ENCODE assay signal across 8 cellular contexts in genomic region chr5:157740211-157740610, GRCh38. TPM values are rescaled to one million over a fixed set of nuclear protein-coding genes. Genes with fewer than 3 reads are reported as not detected.
DNase-seq lines count a peak whose midpoint lies in the region; ATAC-seq, FAIRE-seq and TF ChIP-seq lines count a peak whose summit lies in the region.

No MANE protein-coding gene starts in this region.

- TF ChIP-seq CTCF in heart left ventricle (IDR thresholded peaks at IDR 0.05), result peak in 7 of 12 donors; percentile 23 to 42 (median 36)
- peak in 1 of 2 donors; percentile 45 for TF ChIP-seq CTCF in right atrium auricular region (IDR thresholded peaks at IDR 0.05)
- peak; percentile 34 to 47 for TF ChIP-seq CTCF in endothelial cell of umbilical vein (IDR thresholded peaks at IDR 0.05; ENCODE audit: extremely low read depth in 1 of 2, insufficient read depth in 1 of 2, low read depth in 1 of 2, low read length in 2 of 2)
- peak; percentile 36 for TF ChIP-seq CTCF in upper lobe of right lung (IDR thresholded peaks at IDR 0.05)

- H4K20me1 ChIP-seq in endothelial cell of umbilical vein (replicated peaks; ENCODE audit: control insufficient read depth, extremely low read depth, insufficient read depth, low read length), result no peaks in the 10 kb centered on the region

- CTCF ChIA-PET in endothelial cell of umbilical vein (lab: Charles Lee), result interaction anchor here (0.7 kb wide), 1 partner anchor 386 kb away, joined by 3 read pairs; no protein-coding TSS in a partner anchor

- no peak overlapping the region for H2AFZ ChIP-seq in endothelial cell of umbilical vein (ENCODE audit: low read depth, low read length)

- H3K9ac ChIP-seq in endothelial cell of umbilical vein (replicated peaks; ENCODE audit: extremely low read depth, insufficient read depth, low read length), result no peak overlapping the region

- H3K4me2 ChIP-seq in endothelial cell of umbilical vein (ENCODE audit: insufficient read depth, low read length), result no peak overlapping the region

- H3K9me3 ChIP-seq in heart left ventricle (no peaks in the 10 kb centered on the region), right atrium auricular region (no peaks in the 10 kb centered on the region), endothelial cell of umbilical vein (replicated peaks; ENCODE audit: control insufficient read depth, insufficient read depth, low read length) (no peaks in the 10 kb centered on the region), upper lobe of right lung (no peaks in the 10 kb centered on the region)

- H3K27me3 ChIP-seq in heart left ventricle (no peaks in the 10 kb centered on the region), right atrium auricular region (no peaks in the 10 kb centered on the region), endothelial cell of umbilical vein (ENCODE audit: control insufficient read depth in 2 of 2, insufficient read depth in 2 of 2, low read length in 2 of 2) (no peaks in the 10 kb centered on the region), upper lobe of right lung (no peaks in the 10 kb centered on the region)

- TF ChIP-seq POLR2A in heart left ventricle (IDR thresholded peaks at IDR 0.05) (no peak), endothelial cell of umbilical vein (IDR thresholded peaks at IDR 0.05; ENCODE audit: low read depth, low read length) (no peak)

- intact Hi-C loops in heart left ventricle (cut with DNase I) (loop anchor here in 6 of 10 donors (5.0 to 10.0 kb wide), 5 partner anchors 73 to 595 kb away; partner anchors contain the start of gene MED7 (in 1 of the 6)), endothelial cell of umbilical vein (cut with micrococcal nuclease) (loop anchor here (5.0 kb wide), 1 partner anchor 488 kb away; no protein-coding TSS in a partner anchor), upper lobe of right lung (cut with DNase I) (no loop called here)

- dilution Hi-C loops in endothelial cell of umbilical vein (cut with MboI; ENCODE audit: extremely low pct_ligation_motif_present, low sequenced_read_pairs), result no loop called here

- peaks cover 0 to 17% (median 9%) of the 10 kb centered on the region in 12 donors for H3K4me1 ChIP-seq in heart left ventricle
- H3K4me1 ChIP-seq in right atrium auricular region, result peaks cover 0 to 17% of the 10 kb centered on the region in 2 donors
- H3K4me1 ChIP-seq in endothelial cell of umbilical vein (ENCODE audit: control insufficient read depth, extremely low read depth, insufficient read depth, low read length), result peaks cover 12% of the 10 kb centered on the region
- peaks cover 13% of the 10 kb centered on the region for H3K4me1 ChIP-seq in upper lobe of right lung

- no TSS peak for BruUV-seq in endothelial cell of umbilical vein (replicated peaks; lab: Mats Ljungman, UMichigan)

- H3K4me3 ChIP-seq in heart left ventricle (no peak overlapping the region), right atrium auricular region (no peak overlapping the region), endothelial cell of umbilical vein (replicated peaks in 1 of 3; ENCODE audit: insufficient read depth in 1 of 3, low read depth in 1 of 3, low read length in 3 of 3) (no peak overlapping the region), upper lobe of right lung (no peak overlapping the region)

- POLR2A ChIA-PET in endothelial cell of umbilical vein (lab: Charles Lee), result no interaction called here

- WGBS in heart left ventricle, 4 donors, result 64 to 76% (median 66%) methylated on average over 4 of the region's 4 CpGs

- DNase-seq in heart left ventricle, result no peak
- DNase-seq in right atrium auricular region (ENCODE audit: low spot score), result no peak
- DNase-seq in NCI-H748 (lab: John Stamatoyannopoulos, UW; ENCODE audit: unreplicated experiment), result peak; percentile 74
- no peak for DNase-seq in endothelial cell of umbilical vein (ENCODE audit: low read depth, low spot score)
- DNase-seq in upper lobe of right lung, result no peak
- no peak for DNase-seq in cerebellum (ENCODE audit: low spot score)
- DNase-seq in HTR-8/SVneo (ENCODE audit: insufficient read length, low spot score), result no peak

- ATAC-seq in heart left ventricle (no peak), upper lobe of right lung (no peak), GM18511 (IDR thresholded peaks at IDR 0.05; ENCODE audit: unreplicated experiment) (no peak)

- no peaks in the 10 kb centered on the region for H3K9me1 ChIP-seq in endothelial cell of umbilical vein (replicated peaks; ENCODE audit: control insufficient read depth, extremely low read depth, insufficient read depth, low read length)

- H3K27ac ChIP-seq in heart left ventricle (no peak overlapping the region), right atrium auricular region (no peak overlapping the region), endothelial cell of umbilical vein (ENCODE audit: insufficient read depth, low read depth, low read length) (no peak overlapping the region), upper lobe of right lung (no peak overlapping the region)

- FAIRE-seq in endothelial cell of umbilical vein (lab: Jason Lieb, UNC) (peak; percentile 38), HTR-8/SVneo (lab: Jason Lieb, UNC) (no peak)

- peaks cover 9% of the 10 kb centered on the region for H3K79me2 ChIP-seq in endothelial cell of umbilical vein (ENCODE audit: control insufficient read depth, insufficient read depth, low read length)

- H3K36me3 ChIP-seq in heart left ventricle, result peaks cover 0 to 48% (median 45%) of the 10 kb centered on the region in 9 donors
- H3K36me3 ChIP-seq in right atrium auricular region, result peaks cover 25% of the 10 kb centered on the region
- no peaks in the 10 kb centered on the region for H3K36me3 ChIP-seq in endothelial cell of umbilical vein (ENCODE audit: control insufficient read depth in 2 of 2, extremely low read depth in 1 of 2, insufficient read depth in 2 of 2, low read length in 2 of 2)
- peaks cover 15% of the 10 kb centered on the region for H3K36me3 ChIP-seq in upper lobe of right lung

TF ChIP-seq in endothelial cell of umbilical vein, 7 proteins besides CTCF, POLR2A, EP300 and RAD21:
- TF ChIP-seq POLR2AphosphoS5 (IDR thresholded peaks at IDR 0.05; ENCODE audit: insufficient read depth, low read depth, low read length) (no peak), MAX (IDR thresholded peaks at IDR 0.05; ENCODE audit: insufficient read depth, insufficient read length) (no peak), MYC (IDR thresholded peaks at IDR 0.05; ENCODE audit: low read depth, low read length) (no peak), FOS (IDR thresholded peaks at IDR 0.05; ENCODE audit: borderline replicate concordance, insufficient read depth, low read length) (no peak), GATA2 (IDR thresholded peaks at IDR 0.05; ENCODE audit: insufficient read depth, insufficient read length, low read depth, low read length) (no peak), JUN (IDR thresholded peaks at IDR 0.05; ENCODE audit: borderline replicate concordance, insufficient read depth, insufficient read length, low read depth) (no peak), EZH2 (IDR thresholded peaks at IDR 0.05; ENCODE audit: borderline replicate concordance, low read depth, low read length, severe bottlenecking) (no peak)
TF ChIP-seq in endothelial cell of umbilical vein: peak in this region for 0.

RNA-seq across cellular contexts. Expression of gene LSM11, which starts 3.3 kb away (rescaled TPM):
- total RNA-seq in heart left ventricle (1 to 10 TPM in 8 of 9 donors, under 1 TPM in 1; 0.97 to 3.1 (median 1.9) TPM), right atrium auricular region (1 to 10 TPM; 1.6 to 2.4 TPM), endothelial cell of umbilical vein (6.1 and 7.3 TPM in 2 replicates), upper lobe of right lung (3.0 TPM), cerebellum (61.5 TPM)
- polyA plus RNA-seq in heart left ventricle (1 to 10 TPM in 1 of 2 donors, under 1 TPM in 1; 0.42 to 2.9 TPM), endothelial cell of umbilical vein (2.5 and 3.5 TPM in 2 replicates)
- polyA plus RNA-seq in endothelial cell of umbilical vein (2011; cell fraction: cytosol; rRNA removed), result 2.7 and 2.8 TPM in 2 replicates
- 5.0 and 9.2 TPM in 2 replicates for polyA plus RNA-seq in endothelial cell of umbilical vein (2011; cell fraction: nucleus; rRNA removed)
- polyA plus RNA-seq in endothelial cell of umbilical vein (2012), result 3.8 and 4.6 TPM in 2 replicates
- 8.8 and 9.4 TPM in 2 replicates for polyA minus RNA-seq in endothelial cell of umbilical vein
- polyA minus RNA-seq in endothelial cell of umbilical vein (2011; cell fraction: cytosol; rRNA and poly(A)+ RNA removed), result 4.6 TPM
- 3.1 and 5.7 TPM in 2 replicates for polyA minus RNA-seq in endothelial cell of umbilical vein (2011; cell fraction: nucleus; rRNA and poly(A)+ RNA removed)

RNA-seq across cellular contexts. Expression of gene THG1L, which starts 9.0 kb away (rescaled TPM):
- total RNA-seq in heart left ventricle, result 1 to 10 TPM; 3.7 to 8.5 (median 5.0) TPM
- polyA plus RNA-seq in heart left ventricle, result 1 to 10 TPM; 5.4 to 7.5 TPM
- total RNA-seq in right atrium auricular region, result 1 to 10 TPM; 4.5 to 4.8 TPM
- total RNA-seq in endothelial cell of umbilical vein, result 3.7 and 7.6 TPM in 2 replicates
- 2.9 and 4.4 TPM in 2 replicates for polyA plus RNA-seq in endothelial cell of umbilical vein
- 6.4 and 6.7 TPM in 2 replicates for polyA plus RNA-seq in endothelial cell of umbilical vein (2011; cell fraction: cytosol; rRNA removed)
- polyA plus RNA-seq in endothelial cell of umbilical vein (2011; cell fraction: nucleus; rRNA removed), result 4.7 and 5.3 TPM in 2 replicates
- 6.7 and 6.8 TPM in 2 replicates for polyA plus RNA-seq in endothelial cell of umbilical vein (2012)
- 6.0 and 10.9 TPM in 2 replicates for polyA minus RNA-seq in endothelial cell of umbilical vein
- 15.1 TPM for polyA minus RNA-seq in endothelial cell of umbilical vein (2011; cell fraction: cytosol; rRNA and poly(A)+ RNA removed)
- polyA minus RNA-seq in endothelial cell of umbilical vein (2011; cell fraction: nucleus; rRNA and poly(A)+ RNA removed), result 2.3 and 3.0 TPM in 2 replicates
- total RNA-seq in upper lobe of right lung, result 8.4 TPM
- total RNA-seq in cerebellum, result 14.9 TPM
